Comparison of ENCODE assay signal across 1 cellular context in the genomic region with DNA sequence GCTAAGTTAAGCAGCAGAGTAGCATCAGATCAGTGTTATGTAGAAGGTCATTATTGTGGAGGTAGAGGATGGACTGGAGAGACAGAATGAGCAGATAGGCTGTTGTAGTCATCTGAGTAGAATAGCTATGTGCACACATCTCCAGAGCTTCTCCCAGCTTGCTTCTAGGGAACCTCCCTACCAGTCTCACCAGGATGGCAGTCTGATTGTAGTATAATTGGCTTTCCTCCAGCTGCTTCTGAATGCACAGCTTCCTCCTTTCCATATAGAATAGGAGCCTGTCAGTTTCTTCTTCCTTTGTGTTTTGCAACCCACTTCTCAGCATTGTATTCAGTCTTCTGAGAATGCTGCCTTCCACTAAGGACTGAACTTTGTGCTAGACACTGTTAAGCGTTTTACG.
TF ChIP-seq lines count a peak whose summit lies in the region.

No MANE protein-coding gene starts in this region.

TF ChIP-seq in HepG2, 621 proteins besides CTCF, POLR2A, EP300 and RAD21:
- peak; percentile 46; the same call in 1 of the 2 replicates for TF ChIP-seq RBFOX2 (IDR thresholded peaks at IDR 0.05; ENCODE audit: low read depth, low read length)
- TF ChIP-seq, protein P1, sequence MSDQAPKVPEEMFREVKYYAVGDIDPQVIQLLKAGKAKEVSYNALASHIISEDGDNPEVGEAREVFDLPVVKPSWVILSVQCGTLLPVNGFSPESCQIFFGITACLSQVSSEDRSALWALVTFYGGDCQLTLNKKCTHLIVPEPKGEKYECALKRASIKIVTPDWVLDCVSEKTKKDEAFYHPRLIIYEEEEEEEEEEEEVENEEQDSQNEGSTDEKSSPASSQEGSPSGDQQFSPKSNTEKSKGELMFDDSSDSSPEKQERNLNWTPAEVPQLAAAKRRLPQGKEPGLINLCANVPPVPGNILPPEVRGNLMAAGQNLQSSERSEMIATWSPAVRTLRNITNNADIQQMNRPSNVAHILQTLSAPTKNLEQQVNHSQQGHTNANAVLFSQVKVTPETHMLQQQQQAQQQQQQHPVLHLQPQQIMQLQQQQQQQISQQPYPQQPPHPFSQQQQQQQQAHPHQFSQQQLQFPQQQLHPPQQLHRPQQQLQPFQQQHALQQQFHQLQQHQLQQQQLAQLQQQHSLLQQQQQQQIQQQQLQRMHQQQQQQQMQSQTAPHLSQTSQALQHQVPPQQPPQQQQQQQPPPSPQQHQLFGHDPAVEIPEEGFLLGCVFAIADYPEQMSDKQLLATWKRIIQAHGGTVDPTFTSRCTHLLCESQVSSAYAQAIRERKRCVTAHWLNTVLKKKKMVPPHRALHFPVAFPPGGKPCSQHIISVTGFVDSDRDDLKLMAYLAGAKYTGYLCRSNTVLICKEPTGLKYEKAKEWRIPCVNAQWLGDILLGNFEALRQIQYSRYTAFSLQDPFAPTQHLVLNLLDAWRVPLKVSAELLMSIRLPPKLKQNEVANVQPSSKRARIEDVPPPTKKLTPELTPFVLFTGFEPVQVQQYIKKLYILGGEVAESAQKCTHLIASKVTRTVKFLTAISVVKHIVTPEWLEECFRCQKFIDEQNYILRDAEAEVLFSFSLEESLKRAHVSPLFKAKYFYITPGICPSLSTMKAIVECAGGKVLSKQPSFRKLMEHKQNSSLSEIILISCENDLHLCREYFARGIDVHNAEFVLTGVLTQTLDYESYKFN (CRISPR knock-in tag; conservative IDR thresholded peaks at IDR 0.05): no peak
